ENCODE assay signal across 31 cellular contexts in the genomic region with DNA sequence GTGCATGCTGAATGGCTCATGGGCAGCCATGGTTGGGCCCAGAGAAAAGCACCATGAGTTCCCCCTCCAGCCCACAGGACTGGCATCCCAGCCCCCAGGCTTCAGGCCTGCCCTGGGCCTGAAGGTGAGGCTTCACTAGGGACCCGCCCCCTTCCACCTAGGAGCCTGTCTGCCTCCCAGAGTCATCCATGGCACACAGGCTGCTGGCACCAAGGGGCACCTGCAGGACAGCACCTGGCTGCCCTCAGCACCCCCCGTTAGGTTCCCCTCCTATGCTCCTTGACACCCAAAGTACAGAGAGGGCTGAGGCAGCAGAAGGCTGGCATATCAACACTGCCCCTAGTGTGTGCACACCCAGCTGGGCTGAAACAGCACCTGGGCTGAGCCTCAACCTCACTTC.
"Had no signal": no experiment of that assay in that cellular context is flagged by ENCODE, and none has a peak within 500 bp of the region (broad histone marks: within the 10 kb centered on the region; RNA-seq: fewer than 3 reads in every experiment).

No MANE protein-coding gene starts in this region.

- H3K9me3 ChIP-seq: body of pancreas, esophagus muscularis mucosa, gastrocnemius medialis had no signal

- FAIRE-seq: colon had no signal

- H3K27ac ChIP-seq: body of pancreas, esophagus muscularis mucosa, foreskin keratinocyte, gastrocnemius medialis, heart left ventricle, WERI-Rb-1 had no signal

- H3K27me3 ChIP-seq: body of pancreas, esophagus muscularis mucosa, foreskin keratinocyte, gastrocnemius medialis, heart left ventricle had no signal

- H3K4me1 ChIP-seq: body of pancreas, esophagus muscularis mucosa, foreskin keratinocyte, gastrocnemius medialis, heart left ventricle had no signal

- DNase-seq: activated B cell treated with CpG ODN at 0.5 μM for 24 hours; activated CD4-positive, alpha-beta T cell treated with anti-CD3 and anti-CD28 coated beads for 48 hours; activated CD4-positive, alpha-beta T cell treated with anti-CD3 and anti-CD28 coated beads, Interleukin-2, amount 50 U/mL, for 1 hour; activated CD4-positive, alpha-beta T cell treated with anti-CD3 and anti-CD28 coated beads, Interleukin-2, amount 50 U/mL, for 48 hours; activated CD8-positive, alpha-beta memory T cell treated with anti-CD3 and anti-CD28 coated beads for 24 hours; activated CD8-positive, alpha-beta T cell treated with anti-CD3 and anti-CD28 coated beads for 36 hours; activated effector memory CD4-positive, alpha-beta T cell treated with Interleukin-2 at 50 U/mL for 16 hours; activated gamma-delta T cell treated with Interleukin-2 at 50 U/mL for 16 hours; activated naive CD4-positive, alpha-beta T cell treated with anti-CD3 and anti-CD28 coated beads, Interleukin-2, amount 50 U/mL, for 16 hours; activated naive CD4-positive, alpha-beta T cell treated with Interleukin-2 at 50 U/mL for 16 hours; activated T-cell treated with anti-CD3 and anti-CD28 coated beads, Interleukin-2, amount 50 U/mL, for 4 hours; amniotic stem cell; anterior cingulate cortex; body of pancreas; caudate nucleus; cortex of kidney; dermis blood vessel endothelial cell; effector memory CD4-positive, alpha-beta T cell; endodermal cell; foreskin keratinocyte; gastrocnemius medialis; glutamatergic neuron; T-helper 1 cell; T-helper 17 cell; T1000; WERI-Rb-1 had no signal

- H3K36me3 ChIP-seq: esophagus muscularis mucosa, gastrocnemius medialis, heart left ventricle, WERI-Rb-1 had no signal

- ATAC-seq: activated CD4-positive, CD25-positive, alpha-beta regulatory T cell treated with anti-CD3 and anti-CD28 coated beads, Interleukin-2, amount 50 U/mL, for 24 hours; activated CD8-positive, alpha-beta T cell treated with anti-CD3 and anti-CD28 coated beads for 36 hours; activated T-cell treated with anti-CD3 and anti-CD28 coated beads, Interleukin-2, amount 50 U/mL, for 4 hours; activated T-helper 17 cell treated with anti-CD3 and anti-CD28 coated beads, Interleukin-2, amount 50 U/mL, for 72 hours; body of pancreas; foreskin keratinocyte; gastrocnemius medialis; heart left ventricle; T-helper 17 cell had no signal

- H3K4me3 ChIP-seq: body of pancreas, esophagus muscularis mucosa, gastrocnemius medialis, heart left ventricle had no signal
